In genomic region chr21:42653492-42654061, GRCh38 we compare ENCODE assay signal across 8 cellular contexts. TPM values are rescaled to one million over a fixed set of nuclear protein-coding genes. Genes with fewer than 3 reads are reported as not detected.
DNase-seq lines count a peak whose midpoint lies in the region; ATAC-seq and TF ChIP-seq lines count a peak whose summit lies in the region.

Gene PDE9A, plus strand, starts transcription at chr21:42653621. Its CDS starts 194 bp downstream, at chr21:42653815.

- H3K9me3 ChIP-seq in heart left ventricle, result no peaks in the 10 kb centered on the region
- no peaks in the 10 kb centered on the region for H3K9me3 ChIP-seq in prostate gland

- intact Hi-C loops in heart left ventricle (cut with DNase I) (loop anchor here in 8 of 10 donors (2.0 to 10.0 kb wide), 8 partner anchors 51 to 169 kb away; no protein-coding TSS in a partner anchor), prostate gland (cut with DNase I) (loop anchor here (5.0 to 10.0 kb wide), 2 partner anchors 61 to 81 kb away; no protein-coding TSS in a partner anchor)

- peak within 1 kb of the TSS; percentile 73 for H3K4me3 Mint-ChIP-seq in activated T-cell treated with anti-CD3 and anti-CD28 coated beads, Interleukin-2, amount 50 U/mL, for 24 hours

- H3K4me1 ChIP-seq in heart left ventricle (peaks cover 0 to 38% (median 19%) of the 10 kb centered on the region in 12 donors), prostate gland (replicated peaks) (peaks cover 15% of the 10 kb centered on the region)

- 0 to 2% (median 1%) methylated on average over 33 to 61 of the region's 71 CpGs for WGBS in heart left ventricle, 4 donors
- WGBS in prostate gland, result 4% methylated on average over 13 of the region's 71 CpGs

- H3K4me1 Mint-ChIP-seq in activated T-cell treated with anti-CD3 and anti-CD28 coated beads, Interleukin-2, amount 50 U/mL, for 24 hours (ENCODE audit: low read depth), result peaks cover 18% of the 10 kb centered on the region

- H3K27ac ChIP-seq in heart left ventricle (peak within 1 kb of the TSS in 11 of 12 donors; percentile 20 to 87 (median 59)), prostate gland (peak within 1 kb of the TSS; percentile 84 to 90)

- no peak for TF ChIP-seq POLR2A in heart left ventricle (IDR thresholded peaks at IDR 0.05)
- no peak for TF ChIP-seq POLR2A in prostate gland (IDR thresholded peaks at IDR 0.05)

- TF ChIP-seq CTCF in heart left ventricle (IDR thresholded peaks at IDR 0.05) (no peak), prostate gland (IDR thresholded peaks at IDR 0.05) (no peak)

- no peak within 1 kb of the TSS for H3K27ac Mint-ChIP-seq in activated T-cell treated with anti-CD3 and anti-CD28 coated beads, Interleukin-2, amount 50 U/mL, for 24 hours

- H3K27me3 ChIP-seq in heart left ventricle, result peaks cover 0 to 43% (median 17%) of the 10 kb centered on the region in 9 donors
- H3K27me3 ChIP-seq in prostate gland (replicated peaks; ENCODE audit: insufficient read depth), result no peaks in the 10 kb centered on the region

- peak; percentile 35 for DNase-seq in AG20443 (ENCODE audit: low spot score)
- DNase-seq in Jurkat, Clone E6-1 (ENCODE audit: low read depth, low spot score), result no peak
- DNase-seq in activated T-cell treated with anti-CD3 and anti-CD28 coated beads, Interleukin-2, amount 50 U/mL, for 24 hours, result peak; percentile 56
- DNase-seq in heart left ventricle, result peak in 3 of 5 donors; percentile 38 to 67 (median 51)
- peak; percentile 52 for DNase-seq in prostate gland (ENCODE audit: low spot score)
- no peak for DNase-seq in T1000 (lab: John Stamatoyannopoulos, UW)

- peaks cover 26% of the 10 kb centered on the region for H3K27me3 Mint-ChIP-seq in activated T-cell treated with anti-CD3 and anti-CD28 coated beads, Interleukin-2, amount 50 U/mL, for 24 hours

- no peaks in the 10 kb centered on the region for H3K36me3 Mint-ChIP-seq in activated T-cell treated with anti-CD3 and anti-CD28 coated beads, Interleukin-2, amount 50 U/mL, for 24 hours (ENCODE audit: low read depth)

- peak in 2 of 4 donors; percentile 17 to 24 for ATAC-seq in heart left ventricle
- ATAC-seq in GM18907 (IDR thresholded peaks at IDR 0.05; ENCODE audit: unreplicated experiment), result no peak
- no peak for ATAC-seq in HG02973 (IDR thresholded peaks at IDR 0.05; ENCODE audit: unreplicated experiment)

- peak within 1 kb of the TSS; percentile 45 for H3K4me3 ChIP-seq in Jurkat, Clone E6-1 (ENCODE audit: low read length)
- H3K4me3 ChIP-seq in heart left ventricle (peak within 1 kb of the TSS; percentile 51 to 87 (median 66)), prostate gland (peak within 1 kb of the TSS; percentile 71 to 79)

- no peaks in the 10 kb centered on the region for H3K9me3 Mint-ChIP-seq in activated T-cell treated with anti-CD3 and anti-CD28 coated beads, Interleukin-2, amount 50 U/mL, for 24 hours

- H3K36me3 ChIP-seq in heart left ventricle (no peaks in the 10 kb centered on the region), prostate gland (no peaks in the 10 kb centered on the region)

RNA-seq across cellular contexts. Expression of gene PDE9A, which starts in this region (rescaled TPM):
- polyA plus RNA-seq in Jurkat, Clone E6-1 (2012; ENCODE audit: insufficient read depth, insufficient read length), result 10.5 TPM
- total RNA-seq in heart left ventricle (1 to 10 TPM; 1.5 to 4.0 (median 3.3) TPM), prostate gland (10 to 100 TPM; 80.0 to 93.6 TPM)
- 1 to 10 TPM; 2.8 to 3.1 TPM for polyA plus RNA-seq in heart left ventricle

Comparison
In these comparisons a context has a peak if more than half of its experiments do, and no peak if none do; other contexts are left out.
1. RNA of gene PDE9A (total RNA-seq): 80.0 to 93.6 TPM in prostate gland; 1.5 to 4.0 TPM in heart left ventricle; every median in the first group is over 10 times any median in the second.
2. DNase-seq: peak in AG20443 (single experiment), activated T-cell treated with anti-CD3 and anti-CD28 coated beads, Interleukin-2, amount 50 U/mL, for 24 hours (single experiment), heart left ventricle (3 of 5) and prostate gland (single experiment); none in Jurkat, Clone E6-1 (single experiment) and T1000 (single experiment).
3. Peak in every context shown above with its lines, with median percentiles within 50 percentile points of each other: H3K4me3 ChIP-seq.